In genomic region chr17:8076502-8077266, GRCh38 we compare ENCODE assay signal across 22 cellular contexts. TPM values are rescaled to one million over a fixed set of nuclear protein-coding genes. Genes with fewer than 3 reads are reported as not detected.
"Had no signal": no experiment of that assay in that cellular context is flagged by ENCODE, and none has a peak within 500 bp of the region (broad histone marks: within the 10 kb centered on the region; RNA-seq: fewer than 3 reads in every experiment).

No MANE protein-coding gene starts in this region.

- H3K4me2 ChIP-seq: smooth muscle cell had no signal

- H3K27ac ChIP-seq: dorsolateral prefrontal cortex, neutrophil, pancreas, stomach, thyroid gland had no signal

- DNase-seq: dorsolateral prefrontal cortex; effector CD4-positive, alpha-beta T cell; hypothalamus; immature natural killer cell; islet precursor cell; left ventricle myocardium superior; natural killer cell; pancreas; stimulated activated CD4-positive, alpha-beta T cell treated with anti-CD3 and anti-CD28 coated beads, Interleukin-2, amount 100 ng/mL, for 24 hours; stimulated activated CD4-positive, alpha-beta T cell treated with anti-CD3 and anti-CD28 coated beads, Interleukin-4, amount 100 ng/mL, for 24 hours; stimulated activated naive CD4-positive, alpha-beta T cell treated with Interleukin-2 at 50 U/mL for 16 hours; stomach; thyroid gland had no signal

- H3K36me3 Mint-ChIP-seq: immature natural killer cell, memory B cell, natural killer cell, type B pancreatic cell had no signal

- H3K9me3 ChIP-seq: neutrophil, pancreas, stomach, thyroid gland had no signal

- H3K27ac Mint-ChIP-seq: natural killer cell; stimulated activated effector memory CD8-positive, alpha-beta T cell treated with anti-CD3 and anti-CD28 coated beads, Interleukin-12 subunit alpha, Interleukin-12 subunit beta, amount 100 ng/mL, for 72 hours; type B pancreatic cell had no signal

- H3K9me3 Mint-ChIP-seq: immature natural killer cell; memory B cell; natural killer cell; stimulated activated effector memory CD8-positive, alpha-beta T cell treated with anti-CD3 and anti-CD28 coated beads, Interleukin-12 subunit alpha, Interleukin-12 subunit beta, amount 100 ng/mL, for 72 hours; type B pancreatic cell had no signal

- H3K4me3 ChIP-seq: dorsolateral prefrontal cortex, lung, pancreas, smooth muscle cell, stomach, thyroid gland had no signal

- H3K36me3 ChIP-seq: neutrophil, pancreas, stomach, thyroid gland had no signal

- H3K4me3 Mint-ChIP-seq: natural killer cell; stimulated activated effector memory CD8-positive, alpha-beta T cell treated with anti-CD3 and anti-CD28 coated beads, Interleukin-12 subunit alpha, Interleukin-12 subunit beta, amount 100 ng/mL, for 72 hours had no signal

- ATAC-seq: left ventricle myocardium superior; natural killer cell; pancreas; sciatic nerve; stimulated activated effector memory CD8-positive, alpha-beta T cell treated with anti-CD3 and anti-CD28 coated beads, Interleukin-12 subunit alpha, Interleukin-12 subunit beta, amount 100 ng/mL, for 72 hours had no signal

RNA-seq across cellular contexts. Expression of gene ALOX12B, which starts 10.8 kb away (rescaled TPM):
- polyA plus RNA-seq: urinary bladder had no signal

RNA-seq across cellular contexts. Expression of gene ALOX15B, which starts 37.8 kb away (rescaled TPM):
- polyA plus RNA-seq: immature natural killer cell, neural cell had no signal

RNA-seq across cellular contexts. Expression of gene ALOXE3, which starts 41.6 kb away (rescaled TPM):
- polyA plus RNA-seq: immature natural killer cell, urinary bladder had no signal

RNA-seq across cellular contexts. Expression of gene HES7, which starts 47.2 kb away (rescaled TPM):
- polyA plus RNA-seq: immature natural killer cell, smooth muscle cell had no signal
